31 cellular contexts compared by ENCODE assay signal in genomic region chr14:97791072-97791471, GRCh38.
DNase-seq lines count a peak whose midpoint lies in the region; ATAC-seq and TF ChIP-seq lines count a peak whose summit lies in the region.
"Had no signal": no experiment of that assay in that cellular context is flagged by ENCODE, and none has a peak within 500 bp of the region (broad histone marks: within the 10 kb centered on the region; RNA-seq: fewer than 3 reads in every experiment).

No MANE protein-coding gene starts in this region.

- no peaks in the 10 kb centered on the region for H3K4me1 ChIP-seq in esophagus muscularis mucosa
- H3K4me1 ChIP-seq: A549; BE2C; BLaER1; BLaER1 treated with 17β-estradiol and CSF1 and Interleukin-3, amounts not matched to agents 10 nM and 100 nM; Caco-2 had no signal

- no peak overlapping the region for H3K27ac ChIP-seq in esophagus muscularis mucosa (replicated peaks in 1 of 4)
- H3K27ac ChIP-seq: 22Rv1; A549; BLaER1; BLaER1 treated with 17β-estradiol and CSF1 and Interleukin-3, amounts not matched to agents 10 nM and 100 nM; C4-2B had no signal

- H3K4me3 ChIP-seq in esophagus muscularis mucosa = no peak overlapping the region
- H3K4me3 ChIP-seq: A549; BLaER1; BLaER1 treated with 17β-estradiol and CSF1 and Interleukin-3, amounts not matched to agents 10 nM and 100 nM had no signal

- no peaks in the 10 kb centered on the region for H3K36me3 Mint-ChIP-seq in effector memory CD8-positive, alpha-beta T cell (ENCODE audit: insufficient read depth)
- H3K36me3 Mint-ChIP-seq: CD14-positive monocyte; CD4-positive, alpha-beta memory T cell; CD4-positive, CD25-positive, alpha-beta regulatory T cell; CD8-positive, alpha-beta T cell had no signal

- TF ChIP-seq EP300 in esophagus muscularis mucosa (IDR thresholded peaks at IDR 0.05) = no peak

- no peak for DNase-seq in effector memory CD8-positive, alpha-beta T cell
- peak; percentile 75 for DNase-seq in esophagus muscularis mucosa (ENCODE audit: extremely low spot score)
- DNase-seq in dermis blood vessel endothelial cell = no peak
- DNase-seq: 8988T; ACHN; AML-193; BE2C; C1 segment of cervical spinal cord; Caco-2; Calu3; CD4-positive, alpha-beta memory T cell; CD4-positive, alpha-beta T cell; CD4-positive, CD25-positive, alpha-beta regulatory T cell; CD8-positive, alpha-beta T cell; COR-L47; DMS 273 treated with DMSO at 0.1 percent for 48 hours; DMS153; DMS53; DMS79; DMS79 treated with DMSO at 0.1 percent for 48 hours; DND-41; EL had no signal

- 70% methylated on average over 6 of the region's 6 CpGs for WGBS in esophagus muscularis mucosa

- H3K9me3 ChIP-seq in esophagus muscularis mucosa = no peaks in the 10 kb centered on the region
- H3K9me3 ChIP-seq: A549; BE2C; BLaER1; BLaER1 treated with 17β-estradiol and CSF1 and Interleukin-3, amounts not matched to agents 10 nM and 100 nM had no signal

- H3K9me3 Mint-ChIP-seq in effector memory CD8-positive, alpha-beta T cell = no peaks in the 10 kb centered on the region
- H3K9me3 Mint-ChIP-seq: CD4-positive, alpha-beta T cell; CD8-positive, alpha-beta memory T cell; CD8-positive, alpha-beta T cell had no signal

- H3K4me1 Mint-ChIP-seq in effector memory CD8-positive, alpha-beta T cell (ENCODE audit: low read depth in 2 of 2) = peaks cover 10 to 34% of the 10 kb centered on the region in 2 donors
- H3K4me1 Mint-ChIP-seq: B cell, CD14-positive monocyte had no signal

- TF ChIP-seq POLR2A in esophagus muscularis mucosa (IDR thresholded peaks at IDR 0.05; ENCODE audit: low read depth) = no peak

- intact Hi-C loops in esophagus muscularis mucosa (cut with DNase I) = no loop called here

- ATAC-seq in effector memory CD8-positive, alpha-beta T cell (replicated peaks) = peak; percentile 61
- ATAC-seq in GM19328 (IDR thresholded peaks at IDR 0.05; ENCODE audit: unreplicated experiment) = no peak
- ATAC-seq: A549; CD8-positive, alpha-beta T cell had no signal

- H3K36me3 ChIP-seq in esophagus muscularis mucosa = no peaks in the 10 kb centered on the region
- H3K36me3 ChIP-seq: BE2C; BLaER1; BLaER1 treated with 17β-estradiol and CSF1 and Interleukin-3, amounts not matched to agents 10 nM and 100 nM had no signal

- H3K4me3 Mint-ChIP-seq in effector memory CD8-positive, alpha-beta T cell = no peak overlapping the region
- H3K4me3 Mint-ChIP-seq: B cell; CD14-positive monocyte; CD4-positive, alpha-beta memory T cell; CD4-positive, alpha-beta T cell; CD4-positive, CD25-positive, alpha-beta regulatory T cell; CD8-positive, alpha-beta T cell had no signal

- TF ChIP-seq CTCF in esophagus muscularis mucosa (IDR thresholded peaks at IDR 0.05) = no peak

- no peaks in the 10 kb centered on the region for H3K27me3 ChIP-seq in esophagus muscularis mucosa
- H3K27me3 ChIP-seq: BE2C; BLaER1; BLaER1 treated with 17β-estradiol and CSF1 and Interleukin-3, amounts not matched to agents 10 nM and 100 nM had no signal

- no peaks in the 10 kb centered on the region for H3K27me3 Mint-ChIP-seq in effector memory CD8-positive, alpha-beta T cell
- H3K27me3 Mint-ChIP-seq: B cell; CD4-positive, alpha-beta memory T cell; CD4-positive, alpha-beta T cell; CD8-positive, alpha-beta memory T cell had no signal

- H3K27ac Mint-ChIP-seq in effector memory CD8-positive, alpha-beta T cell = peak overlapping the region in 1 of 2 donors; percentile 39
- H3K27ac Mint-ChIP-seq: B cell; CD14-positive monocyte; CD4-positive, alpha-beta T cell; CD8-positive, alpha-beta T cell had no signal
